Comparison of ENCODE assay signal across 12 cellular contexts in genomic region chr10:13930123-13930522, GRCh38.
A peak's percentile ranks its signal among the peaks of the same experiment; 100 is the strongest.
DNase-seq lines count a peak whose midpoint lies in the region; ATAC-seq and TF ChIP-seq lines count a peak whose summit lies in the region.
"Had no signal": no experiment of that assay in that cellular context is flagged by ENCODE, and none has a peak within 500 bp of the region (broad histone marks: within the 10 kb centered on the region; RNA-seq: fewer than 3 reads in every experiment).

No MANE protein-coding gene starts in this region.

- TF ChIP-seq POLR2A in right lobe of liver (IDR thresholded peaks at IDR 0.05): no peak

- H3K27me3 ChIP-seq in right lobe of liver: no peaks in the 10 kb centered on the region
- H3K27me3 ChIP-seq: dorsolateral prefrontal cortex had no signal

- DNase-seq in AG10803 (ENCODE audit: low read depth) (peak; percentile 29), Daoy (ENCODE audit: low read depth) (peak; percentile 67), fibroblast of the aortic adventitia (ENCODE audit: low read depth) (peak; percentile 39), NCI-H1048 (lab: John Stamatoyannopoulos, UW) (no peak), right lobe of liver (no peak), NCI-H226 (no peak)
- DNase-seq in activated T-cell treated with anti-CD3 and anti-CD28 coated beads, Interleukin-2, amount 50 U/mL, for 72 hours: peak in 1 of 2 donors; percentile 6
- DNase-seq: dorsolateral prefrontal cortex, GDM1, NCI-H1105 treated with DMSO at 0.1 percent for 48 hours, NCI-H446 had no signal

- ATAC-seq in activated T-cell treated with anti-CD3 and anti-CD28 coated beads, Interleukin-2, amount 50 U/mL, for 72 hours (replicated peaks in 1 of 2): peak; percentile 34 to 71
- ATAC-seq in HG03159 (IDR thresholded peaks at IDR 0.05; ENCODE audit: unreplicated experiment) (no peak), right lobe of liver (no peak)

- H3K9me3 ChIP-seq in right lobe of liver: no peaks in the 10 kb centered on the region

- H3K27ac Mint-ChIP-seq in activated T-cell treated with anti-CD3 and anti-CD28 coated beads, Interleukin-2, amount 50 U/mL, for 72 hours: no peak overlapping the region

- peak overlapping the region in 1 of 2 donors; percentile 42 for H3K4me3 Mint-ChIP-seq in activated T-cell treated with anti-CD3 and anti-CD28 coated beads, Interleukin-2, amount 50 U/mL, for 72 hours

- no peaks in the 10 kb centered on the region for H3K4me1 ChIP-seq in right lobe of liver

- TF ChIP-seq CTCF in AG10803 (conservative IDR thresholded peaks at IDR 0.05; ENCODE audit: low read length) (no peak), fibroblast of the aortic adventitia (IDR thresholded peaks at IDR 0.05; ENCODE audit: insufficient read depth, low read length) (no peak), right lobe of liver (IDR thresholded peaks at IDR 0.05) (no peak)

- H3K9me3 Mint-ChIP-seq in activated T-cell treated with anti-CD3 and anti-CD28 coated beads, Interleukin-2, amount 50 U/mL, for 72 hours: no peaks in the 10 kb centered on the region

- intact Hi-C loops in right lobe of liver (cut with DNase I): no loop called here

- no peak overlapping the region for H3K27ac ChIP-seq in right lobe of liver
- H3K27ac ChIP-seq: dorsolateral prefrontal cortex had no signal

- no peaks in the 10 kb centered on the region for H3K27me3 Mint-ChIP-seq in activated T-cell treated with anti-CD3 and anti-CD28 coated beads, Interleukin-2, amount 50 U/mL, for 72 hours (ENCODE audit: low read depth)

- no peaks in the 10 kb centered on the region for H3K36me3 ChIP-seq in right lobe of liver

- H3K4me1 Mint-ChIP-seq in activated T-cell treated with anti-CD3 and anti-CD28 coated beads, Interleukin-2, amount 50 U/mL, for 72 hours (ENCODE audit: low read depth): peaks cover 7% of the 10 kb centered on the region

- 40% methylated on average over 10 of the region's 10 CpGs for WGBS in right lobe of liver (ENCODE audit: insufficient coverage, low coverage, low lambda C conversion rate, missing lambda C conversion rate)

- H3K36me3 Mint-ChIP-seq in activated T-cell treated with anti-CD3 and anti-CD28 coated beads, Interleukin-2, amount 50 U/mL, for 72 hours (ENCODE audit: insufficient read depth in 2 of 2): no peaks in the 10 kb centered on the region

- H3K4me3 ChIP-seq in AG10803 (ENCODE audit: low read length) (no peak overlapping the region), fibroblast of the aortic adventitia (ENCODE audit: low read depth, low read length) (no peak overlapping the region), right lobe of liver (no peak overlapping the region)
- H3K4me3 ChIP-seq: dorsolateral prefrontal cortex had no signal

Comparison
In these comparisons a context has a peak if more than half of its experiments do, and no peak if none do; other contexts are left out.
1. DNase-seq: peak in AG10803 (single experiment), Daoy (single experiment) and fibroblast of the aortic adventitia (single experiment); none in NCI-H1048 (single experiment), right lobe of liver (0 of 3) and NCI-H226 (single experiment).
2. ATAC-seq: peak in activated T-cell treated with anti-CD3 and anti-CD28 coated beads, Interleukin-2, amount 50 U/mL, for 72 hours (2 of 2); none in HG03159 (single experiment) and right lobe of liver (0 of 4).